In the genomic region with DNA sequence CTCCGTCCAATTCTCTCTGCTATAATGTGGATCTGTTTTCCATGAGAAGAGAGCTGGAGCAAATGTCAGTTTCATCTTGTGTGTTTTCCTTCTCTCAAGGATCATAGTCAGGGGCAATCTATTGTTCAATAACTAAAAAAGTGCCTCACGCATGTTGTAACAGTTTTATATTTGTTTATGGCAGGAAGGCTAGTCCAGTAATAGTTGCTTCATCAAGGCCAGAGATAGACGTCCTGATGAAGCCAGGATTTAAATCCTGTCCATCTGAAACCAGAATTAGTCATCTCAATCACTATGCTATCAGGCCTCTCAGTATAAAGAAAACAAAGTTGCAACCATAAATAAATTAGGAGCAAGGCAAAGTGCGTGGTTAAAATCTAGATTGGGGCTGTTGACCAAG, we compare ENCODE assay signal across 29 cellular contexts. TPM values are rescaled to one million over a fixed set of nuclear protein-coding genes. Genes with fewer than 3 reads are reported as not detected.
DNase-seq lines count a peak whose midpoint lies in the region; ATAC-seq and TF ChIP-seq lines count a peak whose summit lies in the region.
"Had no signal": no experiment of that assay in that cellular context is flagged by ENCODE, and none has a peak within 500 bp of the region (broad histone marks: within the 10 kb centered on the region; RNA-seq: fewer than 3 reads in every experiment).

No MANE protein-coding gene starts in this region.

- H3K4me3 ChIP-seq in GM23338 (no peak overlapping the region), fibroblast of pulmonary artery (replicated peaks; ENCODE audit: low read depth, low read length) (no peak overlapping the region), skeletal muscle tissue (ENCODE audit: low read length in 3 of 3) (no peak overlapping the region)
- H3K4me3 ChIP-seq: heart left ventricle, sigmoid colon, suprapubic skin had no signal

- TF ChIP-seq CTCF in GM23338 (conservative IDR thresholded peaks at IDR 0.05; ENCODE audit: low read depth in 2 of 2) (no peak), fibroblast of pulmonary artery (IDR thresholded peaks at IDR 0.05; ENCODE audit: low read length, missing control alignments) (no peak), CD14-positive monocyte (IDR thresholded peaks at IDR 0.05) (no peak)

- H3K27ac ChIP-seq in GM23338 (ENCODE audit: low read depth), result no peak overlapping the region
- peak overlapping the region; percentile 23 for H3K27ac ChIP-seq in skeletal muscle tissue (ENCODE audit: low read depth, low read length)
- H3K27ac ChIP-seq: foreskin keratinocyte, heart left ventricle, HL-60, sigmoid colon, suprapubic skin had no signal

- H3K4me1 ChIP-seq in GM23338 (ENCODE audit: insufficient read depth) (no peaks in the 10 kb centered on the region), skeletal muscle tissue (ENCODE audit: control insufficient read depth in 3 of 3, insufficient read depth in 3 of 3, low read length in 3 of 3) (peaks cover 0 to 3% (median 0%) of the 10 kb centered on the region in 3 donors)
- H3K4me1 ChIP-seq: foreskin keratinocyte, sigmoid colon, suprapubic skin had no signal

- DNase-seq in GM23338 (ENCODE audit: low spot score), result no peak
- no peak for DNase-seq in T-helper 17 cell
- peak; percentile 35 for DNase-seq in fibroblast of pulmonary artery (ENCODE audit: low read depth)
- no peak for DNase-seq in CD14-positive monocyte (ENCODE audit: low spot score)
- no peak for DNase-seq in stimulated activated naive CD8-positive, alpha-beta T cell treated with anti-CD3 and anti-CD28 coated beads, Interleukin-15, amount 100 ng/mL, for 72 hours
- no peak for DNase-seq in left colon
- DNase-seq in NCI-H2107 (lab: John Stamatoyannopoulos, UW), result no peak
- DNase-seq: activated CD4-positive, alpha-beta T cell treated with anti-CD3 and anti-CD28 coated beads, Interleukin-2, amount 50 U/mL, for 48 hours; activated CD4-positive, CD25-positive, alpha-beta regulatory T cell treated with anti-CD3 and anti-CD28 coated beads, Interleukin-2, amount 50 U/mL, for 72 hours; activated naive CD4-positive, alpha-beta T cell treated with anti-CD3 and anti-CD28 coated beads, Interleukin-2, amount 10 ng/mL, durations not matched to agents 7 days and 5 days; DMS79; foreskin keratinocyte; GOT3; heart left ventricle; Karpas-422; kidney; midbrain; naive thymus-derived CD4-positive, alpha-beta T cell; NCI-H1417 treated with DMSO at 0.1 percent for 48 hours; NCI-H2081 treated with DMSO at 0.1 percent for 48 hours; NCI-H774; SIG-M5; sigmoid colon; stimulated activated naive CD4-positive, alpha-beta T cell had no signal

- intact Hi-C loops in CD14-positive monocyte (cut with micrococcal nuclease), result loop anchor here in 1 of 2 donors (10.0 kb wide), 1 partner anchor 73 kb away; no protein-coding TSS in a partner anchor
- intact Hi-C loops in left colon (cut with DNase I, micrococcal nuclease), result no loop called here

- H3K27me3 Mint-ChIP-seq in GM23338 (ENCODE audit: insufficient read depth, low read depth, poor library complexity), result no peaks in the 10 kb centered on the region
- no peaks in the 10 kb centered on the region for H3K27me3 Mint-ChIP-seq in T-helper 17 cell
- peaks cover 0 to 1% (median 0%) of the 10 kb centered on the region in 3 donors for H3K27me3 Mint-ChIP-seq in CD14-positive monocyte (ENCODE audit: low read depth in 3 of 3)
- no peaks in the 10 kb centered on the region for H3K27me3 Mint-ChIP-seq in stimulated activated naive CD8-positive, alpha-beta T cell treated with anti-CD3 and anti-CD28 coated beads, Interleukin-15, amount 100 ng/mL, for 72 hours
- H3K27me3 Mint-ChIP-seq: activated naive CD4-positive, alpha-beta T cell treated with anti-CD3 and anti-CD28 coated beads, Interleukin-2, amount 10 ng/mL, durations not matched to agents 7 days and 5 days; naive thymus-derived CD4-positive, alpha-beta T cell; progenitor cell of endocrine pancreas had no signal

- H3K9me2 ChIP-seq in GM23338 (ENCODE audit: insufficient read depth), result no peaks in the 10 kb centered on the region

- no peaks in the 10 kb centered on the region for H4K20me1 ChIP-seq in GM23338 (replicated peaks; ENCODE audit: insufficient read depth)

- no peak overlapping the region for H3K9ac ChIP-seq in skeletal muscle tissue (ENCODE audit: low read depth in 1 of 3, low read length in 3 of 3)

- ATAC-seq in GM23338 (no peak), T-helper 17 cell (no peak), left colon (no peak)
- ATAC-seq in stimulated activated naive CD8-positive, alpha-beta T cell treated with anti-CD3 and anti-CD28 coated beads, Interleukin-15, amount 100 ng/mL, for 72 hours, result no peak
- ATAC-seq: foreskin keratinocyte; heart left ventricle; naive thymus-derived CD4-positive, alpha-beta T cell had no signal

- H3K4me2 ChIP-seq in GM23338, result no peak overlapping the region

- no peaks in the 10 kb centered on the region for H3F3A ChIP-seq in GM23338 (replicated peaks; ENCODE audit: low read depth)

- H3K9me3 ChIP-seq in T-helper 17 cell (ENCODE audit: control insufficient read depth, low read length, poor library complexity, severe bottlenecking) (no peaks in the 10 kb centered on the region), skeletal muscle tissue (ENCODE audit: control insufficient read depth in 3 of 3, low read length in 3 of 3) (no peaks in the 10 kb centered on the region)
- H3K9me3 ChIP-seq: heart left ventricle, sigmoid colon, suprapubic skin had no signal

- H3K4me1 Mint-ChIP-seq in GM23338 (no peaks in the 10 kb centered on the region), T-helper 17 cell (peaks cover 13% of the 10 kb centered on the region), CD14-positive monocyte (peaks cover 34% of the 10 kb centered on the region)
- peaks cover 64% of the 10 kb centered on the region for H3K4me1 Mint-ChIP-seq in stimulated activated naive CD8-positive, alpha-beta T cell treated with anti-CD3 and anti-CD28 coated beads, Interleukin-15, amount 100 ng/mL, for 72 hours

- H3K9me3 Mint-ChIP-seq in GM23338 (no peaks in the 10 kb centered on the region), CD14-positive monocyte (no peaks in the 10 kb centered on the region)
- H3K9me3 Mint-ChIP-seq in stimulated activated naive CD8-positive, alpha-beta T cell treated with anti-CD3 and anti-CD28 coated beads, Interleukin-15, amount 100 ng/mL, for 72 hours, result peaks cover 5 to 7% of the 10 kb centered on the region in 2 donors
- H3K9me3 Mint-ChIP-seq: activated naive CD4-positive, alpha-beta T cell treated with anti-CD3 and anti-CD28 coated beads, Interleukin-2, amount 10 ng/mL, durations not matched to agents 7 days and 5 days; T-helper 2 cell treated with Interferon-gamma antibody and Interleukin-4, amounts not matched to agents 5 μg/mL and 100 μg/mL, for 36 hours had no signal

- H2AFZ ChIP-seq in GM23338, result peak overlapping the region; percentile 43; the same call in 1 of the 2 replicates

- H3K27me3 ChIP-seq in GM23338 (ENCODE audit: insufficient read depth) (no peaks in the 10 kb centered on the region), skeletal muscle tissue (ENCODE audit: control insufficient read depth in 3 of 3, insufficient read depth in 3 of 3, low read length in 3 of 3) (no peaks in the 10 kb centered on the region)
- H3K27me3 ChIP-seq: foreskin keratinocyte, heart left ventricle, sigmoid colon, suprapubic skin had no signal

- H3K79me2 ChIP-seq in GM23338 (replicated peaks; ENCODE audit: insufficient read depth), result no peaks in the 10 kb centered on the region

- H3K36me3 Mint-ChIP-seq in GM23338 (ENCODE audit: low read depth) (no peaks in the 10 kb centered on the region), T-helper 17 cell (ENCODE audit: low read depth) (no peaks in the 10 kb centered on the region), CD14-positive monocyte (no peaks in the 10 kb centered on the region)

- H3K27ac Mint-ChIP-seq in GM23338 (no peak overlapping the region), T-helper 17 cell (peak overlapping the region; percentile 3), CD14-positive monocyte (no peak overlapping the region)
- no peak overlapping the region for H3K27ac Mint-ChIP-seq in stimulated activated naive CD8-positive, alpha-beta T cell treated with anti-CD3 and anti-CD28 coated beads, Interleukin-15, amount 100 ng/mL, for 72 hours
- H3K27ac Mint-ChIP-seq: activated naive CD4-positive, alpha-beta T cell treated with anti-CD3 and anti-CD28 coated beads, Interleukin-2, amount 10 ng/mL, durations not matched to agents 7 days and 5 days; progenitor cell of endocrine pancreas; T-helper 2 cell treated with Interferon-gamma antibody and Interleukin-4, amounts not matched to agents 5 μg/mL and 100 μg/mL, for 36 hours had no signal

- H3K36me3 ChIP-seq in GM23338 (ENCODE audit: insufficient read depth) (no peaks in the 10 kb centered on the region), skeletal muscle tissue (ENCODE audit: control insufficient read depth in 3 of 3, insufficient read depth in 3 of 3, low read length in 3 of 3) (no peaks in the 10 kb centered on the region)
- H3K36me3 ChIP-seq: heart left ventricle, sigmoid colon, suprapubic skin had no signal

- H3K4me3 Mint-ChIP-seq in GM23338 (no peak overlapping the region), T-helper 17 cell (no peak overlapping the region), CD14-positive monocyte (no peak overlapping the region)
- H3K4me3 Mint-ChIP-seq in stimulated activated naive CD8-positive, alpha-beta T cell treated with anti-CD3 and anti-CD28 coated beads, Interleukin-15, amount 100 ng/mL, for 72 hours, result no peak overlapping the region
- H3K4me3 Mint-ChIP-seq: activated naive CD4-positive, alpha-beta T cell treated with anti-CD3 and anti-CD28 coated beads, Interleukin-2, amount 10 ng/mL, durations not matched to agents 7 days and 5 days; naive thymus-derived CD4-positive, alpha-beta T cell; T-helper 2 cell treated with Interferon-gamma antibody and Interleukin-4, amounts not matched to agents 5 μg/mL and 100 μg/mL, for 36 hours had no signal

TF ChIP-seq in GM23338, 12 proteins besides CTCF, POLR2A, EP300 and RAD21 (continues in another document):
- TF ChIP-seq POLR2AphosphoS5 (IDR thresholded peaks at IDR 0.05; ENCODE audit: low read depth) (no peak), ZNF114 (CRISPR knock-in tag; IDR thresholded peaks at IDR 0.05) (no peak), ZNF331 (CRISPR knock-in tag; IDR thresholded peaks at IDR 0.05; ENCODE audit: low read depth) (no peak)

RNA-seq across cellular contexts. Expression of a gene that starts 30.2 kb away (rescaled TPM):
- total RNA-seq in GM23338 (2014; rRNA removed; shearing (Covaris generic)), result 1.0 and 1.5 TPM in 2 replicates
- polyA plus RNA-seq in GM23338 (2016; fragmentation: Nextera tagmentation; extraction: Ambion mirVana) (1.1 and 1.6 TPM in 2 replicates), CD14-positive monocyte (10 to 100 TPM; 10.4 to 12.7 TPM)
- total RNA-seq in T-helper 17 cell (100 to 1,000 TPM in 1 of 2 donors, 10 to 100 TPM in 1; 95.6 to 107 TPM), skeletal muscle tissue (28.2 TPM), left colon (1 to 10 TPM; 3.3 to 5.2 TPM)
